Comparison of ENCODE assay signal across 1 cellular context in the genomic region with DNA sequence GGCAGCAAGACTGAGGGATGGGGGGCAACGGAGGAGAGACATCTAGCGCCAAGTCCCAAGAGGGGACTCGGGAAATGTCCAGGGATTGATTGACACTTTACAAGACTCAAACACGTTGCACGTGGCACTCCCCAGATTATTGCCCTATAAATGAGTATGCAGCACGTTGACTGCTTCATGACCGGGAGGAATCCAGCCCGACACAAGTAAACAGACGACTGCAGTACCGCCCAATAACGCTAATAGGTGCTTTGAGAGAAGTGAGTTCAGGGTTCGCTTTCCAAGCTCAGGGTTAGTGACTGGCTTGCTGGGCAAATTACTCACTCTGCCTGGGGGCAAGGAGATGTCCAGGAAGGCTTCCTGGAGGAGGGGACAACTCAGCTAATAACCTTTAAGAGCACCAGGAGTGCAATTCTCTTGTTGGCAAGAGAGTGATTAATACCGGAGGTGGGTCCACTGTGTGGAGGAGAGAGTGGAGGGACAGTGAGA.
A peak's percentile ranks its signal among the peaks of the same experiment; 100 is the strongest.
TF ChIP-seq lines count a peak whose summit lies in the region.

No MANE protein-coding gene starts in this region.

TF ChIP-seq in HepG2, 621 proteins besides CTCF, POLR2A, EP300 and RAD21 (continued from another document and continues in another):
- TF ChIP-seq, protein P1, sequence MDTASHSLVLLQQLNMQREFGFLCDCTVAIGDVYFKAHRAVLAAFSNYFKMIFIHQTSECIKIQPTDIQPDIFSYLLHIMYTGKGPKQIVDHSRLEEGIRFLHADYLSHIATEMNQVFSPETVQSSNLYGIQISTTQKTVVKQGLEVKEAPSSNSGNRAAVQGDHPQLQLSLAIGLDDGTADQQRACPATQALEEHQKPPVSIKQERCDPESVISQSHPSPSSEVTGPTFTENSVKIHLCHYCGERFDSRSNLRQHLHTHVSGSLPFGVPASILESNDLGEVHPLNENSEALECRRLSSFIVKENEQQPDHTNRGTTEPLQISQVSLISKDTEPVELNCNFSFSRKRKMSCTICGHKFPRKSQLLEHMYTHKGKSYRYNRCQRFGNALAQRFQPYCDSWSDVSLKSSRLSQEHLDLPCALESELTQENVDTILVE (CRISPR knock-in tag; IDR thresholded peaks at IDR 0.05), result no peak
- TF ChIP-seq MAZ (IDR thresholded peaks at IDR 0.05; ENCODE audit: borderline replicate concordance, low read depth, low read length) (0 out of 2 replicates have a peak, but pooled peaks have one; percentile 21), MAZ (CRISPR knock-in tag; IDR thresholded peaks at IDR 0.05; ENCODE audit: low read depth) (no peak), GATAD1 (CRISPR knock-in tag; IDR thresholded peaks at IDR 0.05) (no peak), ZNF547 (CRISPR knock-in tag; IDR thresholded peaks at IDR 0.05) (no peak), HNRNPL (IDR thresholded peaks at IDR 0.05; ENCODE audit: low read depth, low read length) (no peak), ZFY (CRISPR knock-in tag; IDR thresholded peaks at IDR 0.05) (no peak), TMF1 (CRISPR knock-in tag; IDR thresholded peaks at IDR 0.05; ENCODE audit: low read depth) (no peak), ZNF33A (CRISPR knock-in tag; IDR thresholded peaks at IDR 0.05; ENCODE audit: borderline replicate concordance) (no peak), ZMYM4 (CRISPR knock-in tag; IDR thresholded peaks at IDR 0.05) (no peak), POLR2AphosphoS5 (IDR thresholded peaks at IDR 0.05; ENCODE audit: low read depth, low read length) (no peak), ZNF720 (CRISPR knock-in tag; IDR thresholded peaks at IDR 0.05) (no peak), ZMAT3 (CRISPR knock-in tag; conservative IDR thresholded peaks at IDR 0.05) (no peak), ZNF431 (CRISPR knock-in tag; IDR thresholded peaks at IDR 0.05; ENCODE audit: borderline replicate concordance, low read depth) (no peak), TSC22D2 (CRISPR knock-in tag; IDR thresholded peaks at IDR 0.05; ENCODE audit: borderline replicate concordance) (no peak), ZNF326 (CRISPR knock-in tag; IDR thresholded peaks at IDR 0.05; ENCODE audit: borderline replicate concordance) (no peak), ZNF788 (CRISPR knock-in tag; IDR thresholded peaks at IDR 0.05; ENCODE audit: borderline replicate concordance) (peak; percentile 28; the same call in 1 of the 2 replicates), ZNF766 (CRISPR knock-in tag; IDR thresholded peaks at IDR 0.05; ENCODE audit: borderline replicate concordance) (no peak), CAMTA2 (CRISPR knock-in tag; IDR thresholded peaks at IDR 0.05; ENCODE audit: borderline replicate concordance) (no peak), NCOA5 (CRISPR knock-in tag; IDR thresholded peaks at IDR 0.05) (no peak), ZNF546 (CRISPR knock-in tag; conservative IDR thresholded peaks at IDR 0.05) (no peak), TCF12 (IDR thresholded peaks at IDR 0.05) (no peak), TCF12 (CRISPR knock-in tag; IDR thresholded peaks at IDR 0.05) (no peak), FOXP1 (IDR thresholded peaks at IDR 0.05) (no peak), FOXP1 (CRISPR knock-in tag; IDR thresholded peaks at IDR 0.05) (no peak), ZNF782 (CRISPR knock-in tag; IDR thresholded peaks at IDR 0.05; ENCODE audit: borderline replicate concordance) (no peak), FIP1L1 (IDR thresholded peaks at IDR 0.05; ENCODE audit: borderline replicate concordance, insufficient read depth, low read depth, low read length) (no peak), ZNF3 (CRISPR knock-in tag; IDR thresholded peaks at IDR 0.05) (peak; percentile 83), PTBP1 (IDR thresholded peaks at IDR 0.05; ENCODE audit: low read depth, low read length, poor library complexity, severe bottlenecking) (no peak), ZNF496 (CRISPR knock-in tag; IDR thresholded peaks at IDR 0.05; ENCODE audit: insufficient replicate concordance) (no peak), HNRNPLL (IDR thresholded peaks at IDR 0.05; ENCODE audit: low read depth, low read length, poor library complexity, severe bottlenecking) (no peak), ZNF484 (CRISPR knock-in tag; IDR thresholded peaks at IDR 0.05; ENCODE audit: borderline replicate concordance, low read depth) (no peak), GATAD2A (CRISPR knock-in tag; IDR thresholded peaks at IDR 0.05) (peak; percentile 16; the same call in 1 of the 2 replicates), FLYWCH1 (CRISPR knock-in tag; IDR thresholded peaks at IDR 0.05) (no peak), HNF4G (IDR thresholded peaks at IDR 0.05; ENCODE audit: borderline replicate concordance, low read depth, low read length) (no peak), HNF4G (CRISPR knock-in tag; IDR thresholded peaks at IDR 0.05; ENCODE audit: borderline replicate concordance, low read depth) (no peak), TEAD3 (CRISPR knock-in tag; optimal IDR thresholded peaks at IDR 0.05; ENCODE audit: borderline replicate concordance) (peak; percentile 50), TP53 (CRISPR knock-in tag; conservative IDR thresholded peaks at IDR 0.05) (no peak), MAFK (conservative IDR thresholded peaks at IDR 0.05 in 1 of 2, IDR thresholded peaks at IDR 0.05 in 1 of 2; ENCODE audit: low read length in 2 of 2) (no peak), ELF3 (CRISPR knock-in tag; IDR thresholded peaks at IDR 0.05) (no peak), SNRNP70 (IDR thresholded peaks at IDR 0.05; ENCODE audit: low read depth, low read length) (no peak), JUND (CRISPR knock-in tag; IDR thresholded peaks at IDR 0.05) (no peak), ZNF451 (CRISPR knock-in tag; IDR thresholded peaks at IDR 0.05) (no peak), TEAD2 (CRISPR knock-in tag; IDR thresholded peaks at IDR 0.05) (no peak), HNF4A (CRISPR knock-in tag; IDR thresholded peaks at IDR 0.05) (peak; percentile 41; the same call in 1 of the 2 replicates), STAG1 (CRISPR knock-in tag; IDR thresholded peaks at IDR 0.05) (peak; percentile 20; the same call in 1 of the 2 replicates)
- TF ChIP-seq, protein P2, sequence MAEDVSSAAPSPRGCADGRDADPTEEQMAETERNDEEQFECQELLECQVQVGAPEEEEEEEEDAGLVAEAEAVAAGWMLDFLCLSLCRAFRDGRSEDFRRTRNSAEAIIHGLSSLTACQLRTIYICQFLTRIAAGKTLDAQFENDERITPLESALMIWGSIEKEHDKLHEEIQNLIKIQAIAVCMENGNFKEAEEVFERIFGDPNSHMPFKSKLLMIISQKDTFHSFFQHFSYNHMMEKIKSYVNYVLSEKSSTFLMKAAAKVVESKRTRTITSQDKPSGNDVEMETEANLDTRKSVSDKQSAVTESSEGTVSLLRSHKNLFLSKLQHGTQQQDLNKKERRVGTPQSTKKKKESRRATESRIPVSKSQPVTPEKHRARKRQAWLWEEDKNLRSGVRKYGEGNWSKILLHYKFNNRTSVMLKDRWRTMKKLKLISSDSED (CRISPR knock-in tag; IDR thresholded peaks at IDR 0.05), result no peak
- TF ChIP-seq, protein P3, sequence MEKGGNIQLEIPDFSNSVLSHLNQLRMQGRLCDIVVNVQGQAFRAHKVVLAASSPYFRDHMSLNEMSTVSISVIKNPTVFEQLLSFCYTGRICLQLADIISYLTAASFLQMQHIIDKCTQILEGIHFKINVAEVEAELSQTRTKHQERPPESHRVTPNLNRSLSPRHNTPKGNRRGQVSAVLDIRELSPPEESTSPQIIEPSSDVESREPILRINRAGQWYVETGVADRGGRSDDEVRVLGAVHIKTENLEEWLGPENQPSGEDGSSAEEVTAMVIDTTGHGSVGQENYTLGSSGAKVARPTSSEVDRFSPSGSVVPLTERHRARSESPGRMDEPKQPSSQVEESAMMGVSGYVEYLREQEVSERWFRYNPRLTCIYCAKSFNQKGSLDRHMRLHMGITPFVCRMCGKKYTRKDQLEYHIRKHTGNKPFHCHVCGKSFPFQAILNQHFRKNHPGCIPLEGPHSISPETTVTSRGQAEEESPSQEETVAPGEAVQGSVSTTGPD (CRISPR knock-in tag; IDR thresholded peaks at IDR 0.05), result no peak
- TF ChIP-seq, protein P4, sequence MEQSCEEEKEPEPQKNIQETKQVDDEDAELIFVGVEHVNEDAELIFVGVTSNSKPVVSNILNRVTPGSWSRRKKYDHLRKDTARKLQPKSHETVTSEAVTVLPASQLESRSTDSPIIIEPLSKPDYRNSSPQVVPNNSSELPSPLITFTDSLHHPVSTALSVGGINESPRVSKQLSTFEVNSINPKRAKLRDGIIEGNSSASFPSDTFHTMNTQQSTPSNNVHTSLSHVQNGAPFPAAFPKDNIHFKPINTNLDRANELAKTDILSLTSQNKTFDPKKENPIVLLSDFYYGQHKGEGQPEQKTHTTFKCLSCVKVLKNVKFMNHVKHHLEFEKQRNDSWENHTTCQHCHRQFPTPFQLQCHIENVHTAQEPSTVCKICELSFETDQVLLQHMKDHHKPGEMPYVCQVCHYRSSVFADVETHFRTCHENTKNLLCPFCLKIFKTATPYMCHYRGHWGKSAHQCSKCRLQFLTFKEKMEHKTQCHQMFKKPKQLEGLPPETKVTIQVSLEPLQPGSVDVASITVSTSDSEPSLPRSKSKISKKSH (CRISPR knock-in tag; IDR thresholded peaks at IDR 0.05; ENCODE audit: borderline replicate concordance), result no peak
- TF ChIP-seq, protein P5, sequence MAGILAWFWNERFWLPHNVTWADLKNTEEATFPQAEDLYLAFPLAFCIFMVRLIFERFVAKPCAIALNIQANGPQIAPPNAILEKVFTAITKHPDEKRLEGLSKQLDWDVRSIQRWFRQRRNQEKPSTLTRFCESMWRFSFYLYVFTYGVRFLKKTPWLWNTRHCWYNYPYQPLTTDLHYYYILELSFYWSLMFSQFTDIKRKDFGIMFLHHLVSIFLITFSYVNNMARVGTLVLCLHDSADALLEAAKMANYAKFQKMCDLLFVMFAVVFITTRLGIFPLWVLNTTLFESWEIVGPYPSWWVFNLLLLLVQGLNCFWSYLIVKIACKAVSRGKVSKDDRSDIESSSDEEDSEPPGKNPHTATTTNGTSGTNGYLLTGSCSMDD (CRISPR knock-in tag; IDR thresholded peaks at IDR 0.05), result no peak
- TF ChIP-seq, protein P6, sequence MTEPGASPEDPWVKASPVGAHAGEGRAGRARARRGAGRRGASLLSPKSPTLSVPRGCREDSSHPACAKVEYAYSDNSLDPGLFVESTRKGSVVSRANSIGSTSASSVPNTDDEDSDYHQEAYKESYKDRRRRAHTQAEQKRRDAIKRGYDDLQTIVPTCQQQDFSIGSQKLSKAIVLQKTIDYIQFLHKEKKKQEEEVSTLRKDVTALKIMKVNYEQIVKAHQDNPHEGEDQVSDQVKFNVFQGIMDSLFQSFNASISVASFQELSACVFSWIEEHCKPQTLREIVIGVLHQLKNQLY (CRISPR knock-in tag; IDR thresholded peaks at IDR 0.05), result no peak
- TF ChIP-seq, protein P7, sequence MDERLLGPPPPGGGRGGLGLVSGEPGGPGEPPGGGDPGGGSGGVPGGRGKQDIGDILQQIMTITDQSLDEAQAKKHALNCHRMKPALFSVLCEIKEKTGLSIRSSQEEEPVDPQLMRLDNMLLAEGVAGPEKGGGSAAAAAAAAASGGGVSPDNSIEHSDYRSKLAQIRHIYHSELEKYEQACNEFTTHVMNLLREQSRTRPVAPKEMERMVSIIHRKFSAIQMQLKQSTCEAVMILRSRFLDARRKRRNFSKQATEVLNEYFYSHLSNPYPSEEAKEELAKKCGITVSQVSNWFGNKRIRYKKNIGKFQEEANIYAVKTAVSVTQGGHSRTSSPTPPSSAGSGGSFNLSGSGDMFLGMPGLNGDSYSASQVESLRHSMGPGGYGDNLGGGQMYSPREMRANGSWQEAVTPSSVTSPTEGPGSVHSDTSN (CRISPR knock-in tag; IDR thresholded peaks at IDR 0.05), result peak; percentile 44; the same call in 1 of the 2 replicates
- TF ChIP-seq, protein P8, sequence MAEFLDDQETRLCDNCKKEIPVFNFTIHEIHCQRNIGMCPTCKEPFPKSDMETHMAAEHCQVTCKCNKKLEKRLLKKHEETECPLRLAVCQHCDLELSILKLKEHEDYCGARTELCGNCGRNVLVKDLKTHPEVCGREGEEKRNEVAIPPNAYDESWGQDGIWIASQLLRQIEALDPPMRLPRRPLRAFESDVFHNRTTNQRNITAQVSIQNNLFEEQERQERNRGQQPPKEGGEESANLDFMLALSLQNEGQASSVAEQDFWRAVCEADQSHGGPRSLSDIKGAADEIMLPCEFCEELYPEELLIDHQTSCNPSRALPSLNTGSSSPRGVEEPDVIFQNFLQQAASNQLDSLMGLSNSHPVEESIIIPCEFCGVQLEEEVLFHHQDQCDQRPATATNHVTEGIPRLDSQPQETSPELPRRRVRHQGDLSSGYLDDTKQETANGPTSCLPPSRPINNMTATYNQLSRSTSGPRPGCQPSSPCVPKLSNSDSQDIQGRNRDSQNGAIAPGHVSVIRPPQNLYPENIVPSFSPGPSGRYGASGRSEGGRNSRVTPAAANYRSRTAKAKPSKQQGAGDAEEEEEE (CRISPR knock-in tag; IDR thresholded peaks at IDR 0.05; ENCODE audit: borderline replicate concordance), result no peak
- TF ChIP-seq, protein P9, sequence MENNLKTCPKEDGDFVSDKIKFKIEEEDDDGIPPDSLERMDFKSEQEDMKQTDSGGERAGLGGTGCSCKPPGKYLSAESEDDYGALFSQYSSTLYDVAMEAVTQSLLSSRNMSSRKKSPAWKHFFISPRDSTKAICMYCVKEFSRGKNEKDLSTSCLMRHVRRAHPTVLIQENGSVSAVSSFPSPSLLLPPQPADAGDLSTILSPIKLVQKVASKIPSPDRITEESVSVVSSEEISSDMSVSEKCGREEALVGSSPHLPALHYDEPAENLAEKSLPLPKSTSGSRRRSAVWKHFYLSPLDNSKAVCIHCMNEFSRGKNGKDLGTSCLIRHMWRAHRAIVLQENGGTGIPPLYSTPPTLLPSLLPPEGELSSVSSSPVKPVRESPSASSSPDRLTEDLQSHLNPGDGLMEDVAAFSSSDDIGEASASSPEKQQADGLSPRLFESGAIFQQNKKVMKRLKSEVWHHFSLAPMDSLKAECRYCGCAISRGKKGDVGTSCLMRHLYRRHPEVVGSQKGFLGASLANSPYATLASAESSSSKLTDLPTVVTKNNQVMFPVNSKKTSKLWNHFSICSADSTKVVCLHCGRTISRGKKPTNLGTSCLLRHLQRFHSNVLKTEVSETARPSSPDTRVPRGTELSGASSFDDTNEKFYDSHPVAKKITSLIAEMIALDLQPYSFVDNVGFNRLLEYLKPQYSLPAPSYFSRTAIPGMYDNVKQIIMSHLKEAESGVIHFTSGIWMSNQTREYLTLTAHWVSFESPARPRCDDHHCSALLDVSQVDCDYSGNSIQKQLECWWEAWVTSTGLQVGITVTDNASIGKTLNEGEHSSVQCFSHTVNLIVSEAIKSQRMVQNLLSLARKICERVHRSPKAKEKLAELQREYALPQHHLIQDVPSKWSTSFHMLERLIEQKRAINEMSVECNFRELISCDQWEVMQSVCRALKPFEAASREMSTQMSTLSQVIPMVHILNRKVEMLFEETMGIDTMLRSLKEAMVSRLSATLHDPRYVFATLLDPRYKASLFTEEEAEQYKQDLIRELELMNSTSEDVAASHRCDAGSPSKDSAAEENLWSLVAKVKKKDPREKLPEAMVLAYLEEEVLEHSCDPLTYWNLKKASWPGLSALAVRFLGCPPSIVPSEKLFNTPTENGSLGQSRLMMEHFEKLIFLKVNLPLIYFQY (CRISPR knock-in tag; IDR thresholded peaks at IDR 0.05; ENCODE audit: borderline replicate concordance), result peak; percentile 23; the same call in 1 of the 2 replicates
- TF ChIP-seq, protein P10, sequence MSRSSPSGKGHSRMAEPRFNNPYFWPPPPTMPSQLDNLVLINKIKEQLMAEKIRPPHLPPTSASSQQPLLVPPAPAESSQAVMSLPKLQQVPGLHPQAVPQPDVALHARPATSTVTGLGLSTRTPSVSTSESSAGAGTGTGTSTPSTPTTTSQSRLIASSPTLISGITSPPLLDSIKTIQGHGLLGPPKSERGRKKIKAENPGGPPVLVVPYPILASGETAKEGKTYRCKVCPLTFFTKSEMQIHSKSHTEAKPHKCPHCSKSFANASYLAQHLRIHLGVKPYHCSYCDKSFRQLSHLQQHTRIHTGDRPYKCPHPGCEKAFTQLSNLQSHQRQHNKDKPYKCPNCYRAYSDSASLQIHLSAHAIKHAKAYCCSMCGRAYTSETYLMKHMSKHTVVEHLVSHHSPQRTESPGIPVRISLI (CRISPR knock-in tag; IDR thresholded peaks at IDR 0.05; ENCODE audit: borderline replicate concordance), result 0 out of 2 replicates have a peak, but pooled peaks have one; percentile 10
